ENCODE assay signal across 31 cellular contexts in genomic region chrX:143336261-143336660, GRCh38.
"Had no signal": no experiment of that assay in that cellular context is flagged by ENCODE, and none has a peak within 500 bp of the region (broad histone marks: within the 10 kb centered on the region; RNA-seq: fewer than 3 reads in every experiment).

No MANE protein-coding gene starts in this region.

- H3K9me3 ChIP-seq: adrenal gland, ascending aorta, body of pancreas, breast epithelium had no signal

- H3K36me3 ChIP-seq: adrenal gland, ascending aorta, brain microvascular endothelial cell, breast epithelium, cardiac muscle cell had no signal

- H3K27me3 ChIP-seq: adrenal gland, ascending aorta, brain microvascular endothelial cell, breast epithelium, cardiac muscle cell had no signal

- ATAC-seq: activated naive CD4-positive, alpha-beta T cell treated with anti-CD3 and anti-CD28 coated beads, Interleukin-2, amount 50 U/mL, for 72 hours; activated naive CD8-positive, alpha-beta T cell treated with anti-CD3 and anti-CD28 coated beads, Interleukin-2, amount 50 U/mL, for 24 hours; activated T-cell treated with anti-CD3 and anti-CD28 coated beads, Interleukin-2, amount 50 U/mL, for 4 hours; activated T-cell treated with anti-CD3 and anti-CD28 coated beads, Interleukin-2, amount 50 U/mL, for 72 hours; activated T-helper 17 cell treated with anti-CD3 and anti-CD28 coated beads, Interleukin-2, amount 50 U/mL, for 72 hours; body of pancreas had no signal

- H3K4me1 ChIP-seq: adrenal gland, ascending aorta, body of pancreas, breast epithelium had no signal

- H3K27ac ChIP-seq: adrenal gland, ascending aorta, body of pancreas, brain microvascular endothelial cell, breast epithelium, cardiac muscle cell had no signal

- DNase-seq: activated effector memory CD4-positive, alpha-beta T cell treated with anti-CD3 and anti-CD28 coated beads, Interleukin-2, amount 50 U/mL, for 16 hours; activated effector memory CD4-positive, alpha-beta T cell treated with Interleukin-2 at 50 U/mL for 16 hours; activated gamma-delta T cell; activated gamma-delta T cell treated with Interleukin-2 at 50 U/mL for 16 hours; activated naive CD4-positive, alpha-beta T cell; activated naive CD4-positive, alpha-beta T cell treated with anti-CD3 and anti-CD28 coated beads for 36 hours; activated naive CD4-positive, alpha-beta T cell treated with anti-CD3 and anti-CD28 coated beads, Interleukin-2, amount 10 ng/mL, durations not matched to agents 7 days and 5 days; activated naive CD4-positive, alpha-beta T cell treated with anti-CD3 and anti-CD28 coated beads, Interleukin-2, amount 50 U/mL, for 16 hours; activated naive CD4-positive, alpha-beta T cell treated with Interleukin-2 at 50 U/mL for 16 hours; activated naive CD8-positive, alpha-beta T cell treated with anti-CD3 and anti-CD28 coated beads for 36 hours; activated naive CD8-positive, alpha-beta T cell treated with anti-CD3 and anti-CD28 coated beads, Interleukin-2, amount 10 ng/mL, durations not matched to agents 7 days and 5 days; activated naive CD8-positive, alpha-beta T cell treated with anti-CD3 and anti-CD28 coated beads, Interleukin-2, amount 50 U/mL, for 24 hours; activated T-cell treated with anti-CD3 and anti-CD28 coated beads, Interleukin-2, amount 50 U/mL, for 1 hour; activated T-cell treated with anti-CD3 and anti-CD28 coated beads, Interleukin-2, amount 50 U/mL, for 24 hours; activated T-cell treated with anti-CD3 and anti-CD28 coated beads, Interleukin-2, amount 50 U/mL, for 4 hours; activated T-cell treated with anti-CD3 and anti-CD28 coated beads, Interleukin-2, amount 50 U/mL, for 48 hours; activated T-cell treated with anti-CD3 and anti-CD28 coated beads, Interleukin-2, amount 50 U/mL, for 72 hours; adrenal gland; amniotic stem cell; amygdala; aorta; body of pancreas; brain microvascular endothelial cell; caudate nucleus; central memory CD4-positive, alpha-beta T cell; cerebellar nuclear complex had no signal

- H3K4me3 ChIP-seq: adrenal gland, ascending aorta, body of pancreas, breast epithelium, cardiac muscle cell had no signal
